Comparison of ENCODE assay signal across 1 cellular context in the genomic region with DNA sequence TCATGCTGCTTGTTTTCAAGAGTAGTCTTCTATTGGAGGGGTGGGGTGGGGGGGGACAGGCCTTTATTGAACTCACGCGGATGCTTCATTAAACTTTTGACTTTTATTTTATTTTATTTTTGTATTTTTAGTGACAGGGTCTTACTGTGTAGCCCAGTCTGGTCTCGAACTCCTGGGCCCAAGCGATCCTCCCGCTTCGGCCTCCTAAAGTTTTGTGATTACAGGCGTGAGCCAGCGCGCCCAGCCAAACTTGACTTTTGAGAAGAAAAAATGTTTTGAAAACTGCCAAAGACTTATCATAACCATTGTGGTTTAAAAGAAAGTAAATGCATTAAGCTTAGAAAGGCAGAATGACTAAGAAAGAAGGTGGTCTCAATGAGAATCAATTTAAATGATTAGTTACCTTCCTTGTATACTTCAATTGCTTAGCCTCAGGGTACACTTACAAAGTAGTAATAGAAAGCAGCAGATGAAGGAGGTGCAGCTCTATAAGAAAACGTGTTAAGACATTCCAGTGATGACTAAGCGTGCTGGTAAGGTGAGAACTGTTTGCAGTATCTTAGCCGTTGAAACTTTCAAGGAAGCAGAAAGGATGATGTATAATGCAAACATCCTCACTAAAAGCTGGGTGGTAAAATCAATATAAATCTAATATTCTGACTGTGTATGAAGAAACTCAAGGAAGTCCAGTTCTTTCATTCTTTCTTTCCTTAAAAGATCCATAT.
TF ChIP-seq lines count a peak whose summit lies in the region.

No MANE protein-coding gene starts in this region.

TF ChIP-seq in HepG2, 621 proteins besides CTCF, POLR2A, EP300 and RAD21:
- TF ChIP-seq AGO1 (IDR thresholded peaks at IDR 0.05; ENCODE audit: low read depth, low read length, poor library complexity, severe bottlenecking) = no peak
- TF ChIP-seq, protein P1, sequence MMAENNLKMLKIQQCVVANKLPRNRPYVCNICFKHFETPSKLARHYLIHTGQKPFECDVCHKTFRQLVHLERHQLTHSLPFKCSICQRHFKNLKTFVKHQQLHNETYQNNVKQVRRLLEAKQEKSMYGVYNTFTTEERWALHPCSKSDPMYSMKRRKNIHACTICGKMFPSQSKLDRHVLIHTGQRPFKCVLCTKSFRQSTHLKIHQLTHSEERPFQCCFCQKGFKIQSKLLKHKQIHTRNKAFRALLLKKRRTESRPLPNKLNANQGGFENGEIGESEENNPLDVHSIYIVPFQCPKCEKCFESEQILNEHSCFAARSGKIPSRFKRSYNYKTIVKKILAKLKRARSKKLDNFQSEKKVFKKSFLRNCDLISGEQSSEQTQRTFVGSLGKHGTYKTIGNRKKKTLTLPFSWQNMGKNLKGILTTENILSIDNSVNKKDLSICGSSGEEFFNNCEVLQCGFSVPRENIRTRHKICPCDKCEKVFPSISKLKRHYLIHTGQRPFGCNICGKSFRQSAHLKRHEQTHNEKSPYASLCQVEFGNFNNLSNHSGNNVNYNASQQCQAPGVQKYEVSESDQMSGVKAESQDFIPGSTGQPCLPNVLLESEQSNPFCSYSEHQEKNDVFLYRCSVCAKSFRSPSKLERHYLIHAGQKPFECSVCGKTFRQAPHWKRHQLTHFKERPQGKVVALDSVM (CRISPR knock-in tag; IDR thresholded peaks at IDR 0.05) = 0 out of 2 replicates have a peak, but pooled peaks have one; percentile 12
